In the genomic region with DNA sequence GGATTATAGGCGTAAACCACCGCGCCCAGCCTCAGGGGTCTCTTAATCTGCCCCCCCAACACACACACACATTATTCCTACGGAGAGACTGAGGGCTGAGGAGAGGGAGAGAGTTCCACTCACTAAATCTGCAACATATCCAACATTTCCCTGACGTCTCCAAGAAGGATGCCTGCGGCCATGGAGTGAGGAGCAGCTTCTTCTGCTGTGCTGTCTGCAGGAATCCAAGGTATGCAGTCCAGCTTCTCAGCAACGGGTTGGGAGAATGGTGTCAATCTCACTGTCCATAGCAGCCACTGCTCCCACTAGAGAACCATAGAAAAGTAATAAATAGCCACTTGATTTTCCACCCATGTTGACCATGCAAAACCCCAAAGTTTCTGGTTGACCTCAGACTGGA, we compare ENCODE assay signal across 19 cellular contexts. TPM values are rescaled to one million over a fixed set of nuclear protein-coding genes. Genes with fewer than 3 reads are reported as not detected.
DNase-seq lines count a peak whose midpoint lies in the region; ATAC-seq and TF ChIP-seq lines count a peak whose summit lies in the region.
"Had no signal": no experiment of that assay in that cellular context is flagged by ENCODE, and none has a peak within 500 bp of the region (broad histone marks: within the 10 kb centered on the region; RNA-seq: fewer than 3 reads in every experiment).

No MANE protein-coding gene starts in this region.

- peak overlapping the region; percentile 45 for H3K27ac Mint-ChIP-seq in T-helper 17 cell
- H3K27ac Mint-ChIP-seq in type B pancreatic cell, result peak overlapping the region; percentile 81
- H3K27ac Mint-ChIP-seq in stimulated activated naive B cell treated with anti-CD40 and anti-IgM and Interleukin-4, amounts not matched to agents 10 μg/mL and 1 μg/mL and 100 μg/mL, for 72 hours, result no peak overlapping the region
- H3K27ac Mint-ChIP-seq: CD8-positive, alpha-beta T cell had no signal

- no peaks in the 10 kb centered on the region for H3K9me3 Mint-ChIP-seq in activated T-cell treated with anti-CD3 and anti-CD28 coated beads, Interleukin-2, amount 50 U/mL, for 4 hours
- H3K9me3 Mint-ChIP-seq in type B pancreatic cell, result no peaks in the 10 kb centered on the region
- peaks cover 0 to 3% of the 10 kb centered on the region in 2 donors for H3K9me3 Mint-ChIP-seq in stimulated activated naive B cell treated with anti-CD40 and anti-IgM and Interleukin-4, amounts not matched to agents 10 μg/mL and 1 μg/mL and 100 μg/mL, for 72 hours
- H3K9me3 Mint-ChIP-seq: CD8-positive, alpha-beta T cell had no signal

- no peak for DNase-seq in activated T-cell treated with anti-CD3 and anti-CD28 coated beads, Interleukin-2, amount 50 U/mL, for 4 hours
- no peak for DNase-seq in activated T-cell treated with anti-CD3 and anti-CD28 coated beads, Interleukin-2, amount 50 U/mL, for 1 hour
- DNase-seq in T-helper 17 cell, result no peak
- DNase-seq in islet precursor cell, result peak; percentile 84
- no peak for DNase-seq in type B pancreatic cell (ENCODE audit: extremely low spot score, unreplicated experiment)
- DNase-seq in stimulated activated naive B cell treated with anti-CD40 and anti-IgM and Interleukin-4, amounts not matched to agents 10 μg/mL and 1 μg/mL and 100 μg/mL, for 72 hours, result no peak
- DNase-seq in NCI-H774 (lab: John Stamatoyannopoulos, UW), result no peak
- DNase-seq: CD8-positive, alpha-beta T cell; DMS79 treated with DMSO at 0.1 percent for 48 hours; GF-D8; GOT3; MG63; NCI-H1105; NCI-H1694 treated with DMSO at 0.1 percent for 48 hours; NCI-H226; NCI-H526; SHP77; SK-N-SH had no signal

- H3K4me3 Mint-ChIP-seq in activated T-cell treated with anti-CD3 and anti-CD28 coated beads, Interleukin-2, amount 50 U/mL, for 4 hours, result peak overlapping the region; percentile 16
- H3K4me3 Mint-ChIP-seq in T-helper 17 cell (peak overlapping the region; percentile 28), type B pancreatic cell (peak overlapping the region; percentile 79)
- no peak overlapping the region for H3K4me3 Mint-ChIP-seq in stimulated activated naive B cell treated with anti-CD40 and anti-IgM and Interleukin-4, amounts not matched to agents 10 μg/mL and 1 μg/mL and 100 μg/mL, for 72 hours
- H3K4me3 Mint-ChIP-seq: CD8-positive, alpha-beta T cell had no signal

- peaks cover 19% of the 10 kb centered on the region for H3K4me1 Mint-ChIP-seq in activated T-cell treated with anti-CD3 and anti-CD28 coated beads, Interleukin-2, amount 50 U/mL, for 4 hours (ENCODE audit: low read depth)
- H3K4me1 Mint-ChIP-seq in T-helper 17 cell (peaks cover 26% of the 10 kb centered on the region), type B pancreatic cell (ENCODE audit: unreplicated experiment) (peaks cover 13% of the 10 kb centered on the region)
- peaks cover 22 to 32% of the 10 kb centered on the region in 2 donors for H3K4me1 Mint-ChIP-seq in stimulated activated naive B cell treated with anti-CD40 and anti-IgM and Interleukin-4, amounts not matched to agents 10 μg/mL and 1 μg/mL and 100 μg/mL, for 72 hours

- no peak for TF ChIP-seq CTCF in type B pancreatic cell (conservative IDR thresholded peaks at IDR 0.05)

- H3K27me3 Mint-ChIP-seq in activated T-cell treated with anti-CD3 and anti-CD28 coated beads, Interleukin-2, amount 50 U/mL, for 4 hours (ENCODE audit: low read depth), result peaks cover 5% of the 10 kb centered on the region
- H3K27me3 Mint-ChIP-seq in T-helper 17 cell (peaks cover 13% of the 10 kb centered on the region), type B pancreatic cell (peaks cover 30% of the 10 kb centered on the region)
- H3K27me3 Mint-ChIP-seq in stimulated activated naive B cell treated with anti-CD40 and anti-IgM and Interleukin-4, amounts not matched to agents 10 μg/mL and 1 μg/mL and 100 μg/mL, for 72 hours, result peaks cover 20 to 23% of the 10 kb centered on the region in 2 donors

- no peak for ATAC-seq in activated T-cell treated with anti-CD3 and anti-CD28 coated beads, Interleukin-2, amount 50 U/mL, for 4 hours
- no peak for ATAC-seq in T-helper 17 cell
- ATAC-seq in stimulated activated naive B cell treated with anti-CD40 and anti-IgM and Interleukin-4, amounts not matched to agents 10 μg/mL and 1 μg/mL and 100 μg/mL, for 72 hours (replicated peaks), result no peak
- ATAC-seq in HG03139 (IDR thresholded peaks at IDR 0.05; ENCODE audit: unreplicated experiment), result no peak
- ATAC-seq: CD8-positive, alpha-beta T cell had no signal

- no peaks in the 10 kb centered on the region for H3K9me3 ChIP-seq in T-helper 17 cell (ENCODE audit: control insufficient read depth, low read length, poor library complexity, severe bottlenecking)
- H3K9me3 ChIP-seq: MG63, SK-N-SH had no signal

- peaks cover 1% of the 10 kb centered on the region for H3K36me3 Mint-ChIP-seq in activated T-cell treated with anti-CD3 and anti-CD28 coated beads, Interleukin-2, amount 50 U/mL, for 4 hours (ENCODE audit: insufficient read depth)
- H3K36me3 Mint-ChIP-seq in T-helper 17 cell (ENCODE audit: low read depth) (peaks cover 4% of the 10 kb centered on the region), type B pancreatic cell (peaks cover 6% of the 10 kb centered on the region)
- peaks cover 7 to 11% of the 10 kb centered on the region in 2 donors for H3K36me3 Mint-ChIP-seq in stimulated activated naive B cell treated with anti-CD40 and anti-IgM and Interleukin-4, amounts not matched to agents 10 μg/mL and 1 μg/mL and 100 μg/mL, for 72 hours

RNA-seq across cellular contexts. Expression of a gene that starts 5.1 kb away (rescaled TPM):
- under 1 TPM; 0.33 to 0.87 (median 0.68) TPM for total RNA-seq in activated T-cell treated with anti-CD3 and anti-CD28 coated beads, Interleukin-2, amount 50 U/mL, for 4 hours
- total RNA-seq in T-helper 17 cell (10 to 100 TPM in 1 of 2 donors, 1 to 10 TPM in 1; 7.5 to 11.7 TPM), type B pancreatic cell (ENCODE audit: low replicate concordance) (1.7 and 5.0 TPM in 2 replicates)

RNA-seq across cellular contexts. Expression of a gene that starts 9.5 kb away (rescaled TPM):
- not detected for total RNA-seq in activated T-cell treated with anti-CD3 and anti-CD28 coated beads, Interleukin-2, amount 50 U/mL, for 4 hours
- not detected for total RNA-seq in T-helper 17 cell
- total RNA-seq in type B pancreatic cell (ENCODE audit: low replicate concordance), result not detected in 2 replicates
- total RNA-seq: CD8-positive, alpha-beta T cell had no signal

RNA-seq across cellular contexts. Expression of a gene that starts 41.0 kb away (rescaled TPM):
- 1 to 10 TPM; 8.3 to 9.0 (median 8.8) TPM for total RNA-seq in activated T-cell treated with anti-CD3 and anti-CD28 coated beads, Interleukin-2, amount 50 U/mL, for 4 hours
- total RNA-seq in T-helper 17 cell, result 10 to 100 TPM; 21.4 to 21.9 TPM
- total RNA-seq in type B pancreatic cell (ENCODE audit: low replicate concordance), result 1.8 and 9.5 TPM in 2 replicates

RNA-seq across cellular contexts. Expression of a gene that starts 43.6 kb away (rescaled TPM):
- 1,000 to 10,000 TPM; 2,810 to 3,060 (median 2,906) TPM for total RNA-seq in activated T-cell treated with anti-CD3 and anti-CD28 coated beads, Interleukin-2, amount 50 U/mL, for 4 hours
- total RNA-seq in T-helper 17 cell, result 1,000 to 10,000 TPM; 3,035 to 3,199 TPM
- total RNA-seq in type B pancreatic cell (ENCODE audit: low replicate concordance), result 1,605 and 1,703 TPM in 2 replicates

Comparison
In these comparisons a context has a peak if more than half of its experiments do, and no peak if none do; other contexts are left out.
1. H3K4me3 Mint-ChIP-seq: peak in activated T-cell treated with anti-CD3 and anti-CD28 coated beads, Interleukin-2, amount 50 U/mL, for 4 hours (single experiment), T-helper 17 cell (single experiment) and type B pancreatic cell (single experiment); none in stimulated activated naive B cell treated with anti-CD40 and anti-IgM and Interleukin-4, amounts not matched to agents 10 μg/mL and 1 μg/mL and 100 μg/mL, for 72 hours (0 of 2).